Comparison of ENCODE assay signal across 29 cellular contexts in genomic region chr17:73861543-73861942, GRCh38.
"Had no signal": no experiment of that assay in that cellular context is flagged by ENCODE, and none has a peak within 500 bp of the region (broad histone marks: within the 10 kb centered on the region; RNA-seq: fewer than 3 reads in every experiment).

No MANE protein-coding gene starts in this region.

- H3K36me3 Mint-ChIP-seq: mesothelial cell of epicardium; naive B cell; natural killer cell treated with Interleukin-12 subunit alpha and Interleukin-12 subunit beta and Interleukin-15 and Interleukin-18, amount 100 ng/mL, for 72 hours had no signal

- H3K4me3 ChIP-seq: dorsolateral prefrontal cortex, gastroesophageal sphincter, heart left ventricle, hepatocyte, left lung, mucosa of descending colon, pancreas, smooth muscle cell, testis, tibial artery, upper lobe of left lung had no signal

- H3K27ac ChIP-seq: dorsolateral prefrontal cortex, gastroesophageal sphincter, heart left ventricle, hepatocyte, left lung, neutrophil, pancreas, testis, tibial artery, upper lobe of left lung had no signal

- H3K79me2 ChIP-seq: hepatocyte had no signal

- H3K9me3 Mint-ChIP-seq: mesothelial cell of epicardium; naive B cell; natural killer cell treated with Interleukin-12 subunit alpha and Interleukin-12 subunit beta and Interleukin-15 and Interleukin-18, amount 100 ng/mL, for 72 hours; neural crest cell had no signal

- H3K36me3 ChIP-seq: gastroesophageal sphincter, heart left ventricle, left lung, neutrophil, pancreas, tibial artery, upper lobe of left lung had no signal

- H3K4me3 Mint-ChIP-seq: mesothelial cell of epicardium; naive B cell; natural killer cell treated with Interleukin-12 subunit alpha and Interleukin-12 subunit beta and Interleukin-15 and Interleukin-18, amount 100 ng/mL, for 72 hours; neural crest cell had no signal

- DNase-seq: dorsolateral prefrontal cortex; effector CD4-positive, alpha-beta T cell; foreskin fibroblast; heart left ventricle; left cardiac atrium; left lung; mesenchymal stem cell; naive B cell; pancreas; stimulated activated CD4-positive, alpha-beta T cell treated with anti-CD3 and anti-CD28 coated beads, Interleukin-12 subunit alpha, Interleukin-12 subunit beta, amount 100 ng/mL, for 4 hours; stimulated activated CD4-positive, alpha-beta T cell treated with anti-CD3 and anti-CD28 coated beads, Interleukin-1b, Interleukin-23, amount 100 ng/mL, for 48 hours; stimulated activated CD4-positive, alpha-beta T cell treated with anti-CD3 and anti-CD28 coated beads, Interleukin-4, amount 100 ng/mL, for 1 hour; stimulated activated CD8-positive, alpha-beta memory T cell treated with anti-CD3 and anti-CD28 coated beads, Interleukin-4, amount 100 ng/mL, for 48 hours; stimulated activated naive CD4-positive, alpha-beta T cell treated with Interleukin-2 at 50 U/mL for 16 hours; substantia nigra; testis; tibial artery; upper lobe of left lung had no signal

- H3K4me2 ChIP-seq: hepatocyte, smooth muscle cell had no signal

- H3K9me3 ChIP-seq: gastroesophageal sphincter, heart left ventricle, left lung, mucosa of descending colon, neutrophil, pancreas, testis, tibial artery, upper lobe of left lung had no signal

- H2AFZ ChIP-seq: hepatocyte had no signal

- H3K4me1 ChIP-seq: gastroesophageal sphincter, left lung, pancreas, testis, tibial artery had no signal

- H3K27ac Mint-ChIP-seq: mesothelial cell of epicardium had no signal

- H3K27me3 Mint-ChIP-seq: natural killer cell treated with Interleukin-12 subunit alpha and Interleukin-12 subunit beta and Interleukin-15 and Interleukin-18, amount 100 ng/mL, for 72 hours had no signal

- H3K27me3 ChIP-seq: dorsolateral prefrontal cortex, hepatocyte, left lung, neutrophil, pancreas, testis, upper lobe of left lung had no signal

- FAIRE-seq: islet of Langerhans, pancreas, urothelium cell line had no signal

- H3K4me1 Mint-ChIP-seq: mesothelial cell of epicardium, naive B cell, neural crest cell had no signal

- ATAC-seq: gastroesophageal sphincter; heart left ventricle; left cardiac atrium; left lung; mucosa of descending colon; natural killer cell treated with Interleukin-12 subunit alpha and Interleukin-12 subunit beta and Interleukin-15 and Interleukin-18, amount 100 ng/mL, for 72 hours; pancreas; sciatic nerve had no signal
